17 cellular contexts compared by ENCODE assay signal in genomic region chr10:16183989-16184643, GRCh38.
"Had no signal": no experiment of that assay in that cellular context is flagged by ENCODE, and none has a peak within 500 bp of the region (broad histone marks: within the 10 kb centered on the region; RNA-seq: fewer than 3 reads in every experiment).

No MANE protein-coding gene starts in this region.

- H3K36me3 ChIP-seq: breast epithelium, lower lobe of right lung, neural progenitor cell, tibial nerve had no signal

- DNase-seq: activated CD4-positive, alpha-beta T cell treated with anti-CD3 and anti-CD28 coated beads, Interleukin-2, amount 10 ng/mL, durations not matched to agents 7 days and 5 days; activated CD8-positive, alpha-beta memory T cell treated with anti-CD3 and anti-CD28 coated beads, Interleukin-2, amount 50 U/mL, for 48 hours; activated gamma-delta T cell treated with Interleukin-2 at 50 U/mL for 16 hours; activated naive CD8-positive, alpha-beta T cell treated with anti-CD3 and anti-CD28 coated beads for 36 hours; activated T-cell treated with anti-CD3 and anti-CD28 coated beads, Interleukin-2, amount 50 U/mL, for 72 hours; anterior cingulate cortex; foreskin fibroblast; left cardiac atrium; lower lobe of right lung; midbrain; naive B cell; stimulated activated CD4-positive, alpha-beta T cell treated with anti-CD3 and anti-CD28 coated beads, Interleukin-2, amount 100 ng/mL, for 48 hours had no signal

- H3K27me3 Mint-ChIP-seq: naive B cell; stimulated activated memory B cell treated with anti-CD40 and anti-IgM and Interleukin-4, amounts not matched to agents 10 μg/mL and 1 μg/mL and 100 μg/mL, for 72 hours had no signal

- H3K4me3 ChIP-seq: breast epithelium, lower lobe of right lung, neural progenitor cell, tibial nerve had no signal

- H3K4me2 ChIP-seq: neural progenitor cell had no signal

- H3K4me1 Mint-ChIP-seq: activated CD4-positive, alpha-beta T cell treated with anti-CD3 and anti-CD28 coated beads, Interleukin-2, amount 10 ng/mL, durations not matched to agents 7 days and 5 days; naive B cell; stimulated activated memory B cell treated with anti-CD40 and anti-IgM and Interleukin-4, amounts not matched to agents 10 μg/mL and 1 μg/mL and 100 μg/mL, for 72 hours had no signal

- H3K9me3 Mint-ChIP-seq: activated naive CD8-positive, alpha-beta T cell treated with anti-CD3 and anti-CD28 coated beads for 36 hours; activated T-cell treated with anti-CD3 and anti-CD28 coated beads, Interleukin-2, amount 50 U/mL, for 72 hours; neural progenitor cell; stimulated activated memory B cell treated with anti-CD40 and anti-IgM and Interleukin-4, amounts not matched to agents 10 μg/mL and 1 μg/mL and 100 μg/mL, for 72 hours; T-helper 2 cell treated with Interferon-gamma antibody and Interleukin-4, amounts not matched to agents 5 μg/mL and 100 μg/mL, for 36 hours had no signal

- H3K4me3 Mint-ChIP-seq: activated CD4-positive, alpha-beta T cell treated with anti-CD3 and anti-CD28 coated beads, Interleukin-2, amount 10 ng/mL, durations not matched to agents 7 days and 5 days; activated naive CD8-positive, alpha-beta T cell treated with anti-CD3 and anti-CD28 coated beads for 36 hours; activated T-cell treated with anti-CD3 and anti-CD28 coated beads, Interleukin-2, amount 50 U/mL, for 72 hours; naive B cell; neural progenitor cell; stimulated activated memory B cell treated with anti-CD40 and anti-IgM and Interleukin-4, amounts not matched to agents 10 μg/mL and 1 μg/mL and 100 μg/mL, for 72 hours; T-helper 2 cell treated with Interferon-gamma antibody and Interleukin-4, amounts not matched to agents 5 μg/mL and 100 μg/mL, for 36 hours had no signal

- H3K27ac Mint-ChIP-seq: activated CD4-positive, alpha-beta T cell treated with anti-CD3 and anti-CD28 coated beads, Interleukin-2, amount 10 ng/mL, durations not matched to agents 7 days and 5 days; activated naive CD8-positive, alpha-beta T cell treated with anti-CD3 and anti-CD28 coated beads for 36 hours; activated T-cell treated with anti-CD3 and anti-CD28 coated beads, Interleukin-2, amount 50 U/mL, for 72 hours; naive B cell; neural progenitor cell; stimulated activated memory B cell treated with anti-CD40 and anti-IgM and Interleukin-4, amounts not matched to agents 10 μg/mL and 1 μg/mL and 100 μg/mL, for 72 hours; T-helper 2 cell treated with Interferon-gamma antibody and Interleukin-4, amounts not matched to agents 5 μg/mL and 100 μg/mL, for 36 hours had no signal

- H3K9me3 ChIP-seq: breast epithelium, lower lobe of right lung, tibial nerve had no signal

- H2AFZ ChIP-seq: neural progenitor cell had no signal

- ATAC-seq: activated T-cell treated with anti-CD3 and anti-CD28 coated beads, Interleukin-2, amount 50 U/mL, for 72 hours; left cardiac atrium; lower lobe of right lung; stimulated activated memory B cell treated with anti-CD40 and anti-IgM and Interleukin-4, amounts not matched to agents 10 μg/mL and 1 μg/mL and 100 μg/mL, for 72 hours had no signal

- H3K27me3 ChIP-seq: breast epithelium, neural progenitor cell, tibial nerve had no signal

- H3K4me1 ChIP-seq: breast epithelium, lower lobe of right lung, neural progenitor cell, tibial nerve had no signal

- H3K36me3 Mint-ChIP-seq: activated naive CD8-positive, alpha-beta T cell treated with anti-CD3 and anti-CD28 coated beads for 36 hours; naive B cell; neural progenitor cell; stimulated activated memory B cell treated with anti-CD40 and anti-IgM and Interleukin-4, amounts not matched to agents 10 μg/mL and 1 μg/mL and 100 μg/mL, for 72 hours had no signal

- H3K27ac ChIP-seq: breast epithelium, lower lobe of right lung, neural progenitor cell, tibial nerve had no signal

- H3K9ac ChIP-seq: neural progenitor cell had no signal
